In the genomic region with DNA sequence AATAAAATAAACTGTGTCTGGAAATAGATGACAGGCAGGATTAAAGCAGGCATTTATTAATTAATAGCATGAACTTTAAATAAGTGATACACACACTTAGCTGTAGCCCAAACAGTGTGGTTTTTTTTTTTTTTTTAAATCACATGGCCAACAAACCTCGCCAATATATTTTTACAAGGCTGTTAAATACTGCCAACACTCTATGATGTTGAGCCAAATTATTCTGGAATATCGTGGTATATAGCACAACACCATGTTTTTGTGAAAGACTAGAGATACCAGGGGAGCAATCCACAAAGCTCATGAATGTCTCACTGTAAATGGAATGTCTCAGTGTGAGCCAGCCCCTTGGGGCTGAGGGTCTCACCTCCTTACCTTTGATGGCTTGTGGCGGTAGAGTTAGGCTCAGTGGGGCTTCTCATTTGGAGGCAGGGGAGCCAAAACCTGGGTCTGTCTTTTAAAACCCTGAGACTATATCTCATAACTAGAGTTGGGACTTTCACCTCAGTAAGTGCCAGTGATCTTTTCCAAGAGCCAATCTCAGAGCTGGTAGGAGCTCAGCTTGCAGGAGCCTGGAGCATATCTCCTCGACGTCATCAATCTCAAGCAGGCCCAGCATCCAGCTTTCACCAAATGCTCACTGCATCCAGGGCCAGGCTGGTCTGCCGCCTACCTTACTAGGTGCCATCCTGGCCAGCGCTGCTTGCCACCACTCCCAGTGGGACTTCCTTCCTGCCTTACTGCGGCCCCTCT, we compare ENCODE assay signal across 24 cellular contexts.
DNase-seq lines count a peak whose midpoint lies in the region; ATAC-seq, FAIRE-seq and TF ChIP-seq lines count a peak whose summit lies in the region.
"Had no signal": no experiment of that assay in that cellular context is flagged by ENCODE, and none has a peak within 500 bp of the region (broad histone marks: within the 10 kb centered on the region; RNA-seq: fewer than 3 reads in every experiment).

No MANE protein-coding gene starts in this region.

- peak; percentile 6 for ATAC-seq in left ventricle myocardium superior

- H3K9me3 ChIP-seq in subcutaneous abdominal adipose tissue (ENCODE audit: control insufficient read depth in 5 of 5, low read length in 5 of 5), result peaks cover 0 to 2% (median 0%) of the 10 kb centered on the region in 5 donors
- H3K9me3 ChIP-seq: BLaER1 treated with 17β-estradiol and CSF1 and Interleukin-3, amounts not matched to agents 10 nM and 100 nM had no signal

- intact Hi-C loops in left ventricle myocardium superior (cut with micrococcal nuclease), result no loop called here

- DNase-seq in LNCaP clone FGC (ENCODE audit: low read depth) (peak; percentile 50), left ventricle myocardium superior (peak; percentile 40), Ammon's horn (ENCODE audit: low spot score) (no peak), GM12891 (ENCODE audit: insufficient read length, low spot score) (no peak), COLO829 (ENCODE audit: low spot score) (no peak)
- DNase-seq: CD4-positive, alpha-beta memory T cell; DND-41; GOT3; HCEC 1CT; KG1; NCI-H1105; NCI-H146; NCI-H2029; NCI-H2171; NCI-H345; NCI-H526; SHP77 treated with DMSO at 0.1 percent for 48 hours had no signal

- peaks cover 4 to 45% (median 40%) of the 10 kb centered on the region in 5 donors for H3K4me1 ChIP-seq in subcutaneous abdominal adipose tissue (ENCODE audit: control insufficient read depth in 5 of 5, insufficient read depth in 5 of 5, low read length in 5 of 5)

- TF ChIP-seq POLR2A in GM12891 (IDR thresholded peaks at IDR 0.05; ENCODE audit: low read depth, low read length), result no peak

- H3K27ac ChIP-seq in VCaP, result peak overlapping the region; percentile 61
- peak overlapping the region; percentile 57 for H3K27ac ChIP-seq in subcutaneous abdominal adipose tissue (ENCODE audit: low read depth, low read length)
- H3K27ac ChIP-seq: BLaER1 treated with 17β-estradiol and CSF1 and Interleukin-3, amounts not matched to agents 10 nM and 100 nM; SK-N-MC had no signal

- H3K36me3 ChIP-seq in subcutaneous abdominal adipose tissue (ENCODE audit: control insufficient read depth in 5 of 5, insufficient read depth in 5 of 5, low read length in 5 of 5), result no peaks in the 10 kb centered on the region
- H3K36me3 ChIP-seq: BLaER1 treated with 17β-estradiol and CSF1 and Interleukin-3, amounts not matched to agents 10 nM and 100 nM had no signal

- no peaks in the 10 kb centered on the region for H3K27me3 ChIP-seq in subcutaneous abdominal adipose tissue (ENCODE audit: control insufficient read depth in 5 of 5, insufficient read depth in 4 of 5, low read length in 5 of 5)
- H3K27me3 ChIP-seq: BLaER1 treated with 17β-estradiol and CSF1 and Interleukin-3, amounts not matched to agents 10 nM and 100 nM had no signal

- H3K4me3 ChIP-seq in LNCaP clone FGC (ENCODE audit: low read depth, low read length), result no peak overlapping the region
- H3K4me3 ChIP-seq in subcutaneous abdominal adipose tissue (ENCODE audit: low read depth in 1 of 5, low read length in 5 of 5), result no peak overlapping the region
- H3K4me3 ChIP-seq: BLaER1 treated with 17β-estradiol and CSF1 and Interleukin-3, amounts not matched to agents 10 nM and 100 nM; SK-N-MC had no signal

- H3K9ac ChIP-seq in subcutaneous abdominal adipose tissue (ENCODE audit: low read length in 5 of 5), result no peak overlapping the region
- H3K9ac ChIP-seq: BLaER1 treated with 17β-estradiol and CSF1 and Interleukin-3, amounts not matched to agents 10 nM and 100 nM had no signal

- TF ChIP-seq CTCF in LNCaP clone FGC (IDR thresholded peaks at IDR 0.05; ENCODE audit: control insufficient read depth, extremely low read depth, insufficient read depth) (no peak), VCaP (conservative IDR thresholded peaks at IDR 0.05) (no peak)

- FAIRE-seq in GM12891 (lab: Jason Lieb, UNC), result no peak
- FAIRE-seq: GM12892, GM18507, HTR-8/SVneo had no signal

TF ChIP-seq in GM12891, 5 proteins besides CTCF, POLR2A, EP300 and RAD21:
- no peak for TF ChIP-seq POU2F2 (IDR thresholded peaks at IDR 0.05; ENCODE audit: low read depth, low read length)

Comparison
In these comparisons a context has a peak if more than half of its experiments do, and no peak if none do; other contexts are left out.
1. DNase-seq: peak in LNCaP clone FGC (single experiment) and left ventricle myocardium superior (single experiment); none in Ammon's horn (single experiment), GM12891 (single experiment) and COLO829 (single experiment).